ENCODE assay signal across 20 cellular contexts in the genomic region with DNA sequence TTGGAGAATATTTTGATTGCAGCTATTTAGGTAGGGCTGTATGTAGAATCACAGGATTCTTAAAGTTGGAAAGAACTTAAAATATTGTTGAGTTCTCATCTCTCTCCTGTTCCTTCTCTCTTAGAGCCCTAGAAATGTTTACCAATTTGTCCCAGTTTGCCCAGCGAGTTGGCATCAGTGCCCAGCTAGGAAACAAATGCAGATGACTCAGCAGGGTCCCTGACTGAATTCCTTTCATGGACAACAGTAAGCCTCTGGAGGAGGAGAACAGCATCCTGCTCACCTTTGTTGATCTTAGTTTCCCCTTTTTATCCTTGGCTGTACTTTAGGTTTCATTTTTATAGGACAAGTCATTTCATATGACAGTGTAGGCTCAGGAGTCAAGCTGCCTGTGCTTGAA.
DNase-seq lines count a peak whose midpoint lies in the region; ATAC-seq, FAIRE-seq and TF ChIP-seq lines count a peak whose summit lies in the region.
"Had no signal": no experiment of that assay in that cellular context is flagged by ENCODE, and none has a peak within 500 bp of the region (broad histone marks: within the 10 kb centered on the region; RNA-seq: fewer than 3 reads in every experiment).

No MANE protein-coding gene starts in this region.

- in situ Hi-C loops in SK-MEL-5 (cut with HindIII; ENCODE audit: low pct_unique_long_range_greater_than_20kb, low sequenced_read_pairs): no loop called here

- no peak for FAIRE-seq in urothelium cell line (lab: Jason Lieb, UNC)

- peaks cover 7% of the 10 kb centered on the region for H3K4me1 Mint-ChIP-seq in MCF 10A (ENCODE audit: insufficient read depth, unreplicated experiment)
- no peaks in the 10 kb centered on the region for H3K4me1 Mint-ChIP-seq in activated T-cell treated with anti-CD3 and anti-CD28 coated beads, Interleukin-2, amount 50 U/mL, for 72 hours (ENCODE audit: low read depth)

- H3K4me3 ChIP-seq in breast epithelium: no peak overlapping the region
- no peak overlapping the region for H3K4me3 ChIP-seq in Karpas-422 (ENCODE audit: low read length)
- no peak overlapping the region for H3K4me3 ChIP-seq in lower leg skin (ENCODE audit: low read depth, poor library complexity, severe bottlenecking)
- H3K4me3 ChIP-seq: GM23338, SJSA1 had no signal

- POLR2A ChIA-PET in MCF 10A (lab: Yijun Ruan, JAX): no interaction called here

- TF ChIP-seq POLR2A in breast epithelium (IDR thresholded peaks at IDR 0.05) (no peak), lower leg skin (IDR thresholded peaks at IDR 0.05) (no peak)

- no peaks in the 10 kb centered on the region for H4K20me1 ChIP-seq in Karpas-422 (ENCODE audit: insufficient read depth, low read depth, low read length)

- no peak overlapping the region for H3K27ac Mint-ChIP-seq in MCF 10A (ENCODE audit: low read depth, unreplicated experiment)
- no peak overlapping the region for H3K27ac Mint-ChIP-seq in activated T-cell treated with anti-CD3 and anti-CD28 coated beads, Interleukin-2, amount 50 U/mL, for 72 hours
- H3K27ac Mint-ChIP-seq: GM23338 had no signal

- no TSS peak for BruUV-seq in MCF 10A (replicated peaks; lab: Mats Ljungman, UMichigan)

- no peaks in the 10 kb centered on the region for H3K27me3 ChIP-seq in breast epithelium
- H3K27me3 ChIP-seq in Karpas-422 (ENCODE audit: low read length): no peaks in the 10 kb centered on the region
- H3K27me3 ChIP-seq: SJSA1 had no signal

- H3K9me3 ChIP-seq in breast epithelium: no peaks in the 10 kb centered on the region
- no peaks in the 10 kb centered on the region for H3K9me3 ChIP-seq in Karpas-422 (ENCODE audit: low read length)
- H3K9me3 ChIP-seq: SJSA1 had no signal

- H3K27me3 Mint-ChIP-seq in MCF 10A (ENCODE audit: insufficient read depth, unreplicated experiment): no peaks in the 10 kb centered on the region
- peaks cover 10% of the 10 kb centered on the region for H3K27me3 Mint-ChIP-seq in activated T-cell treated with anti-CD3 and anti-CD28 coated beads, Interleukin-2, amount 50 U/mL, for 72 hours (ENCODE audit: low read depth)

- no peak overlapping the region for H3K4me2 ChIP-seq in Karpas-422 (ENCODE audit: low read depth, low read length, poor library complexity, severe bottlenecking)
- H3K4me2 ChIP-seq: GM23338 had no signal

- 47 to 48% methylated on average over 1 of the region's 1 CpG for WGBS in lower leg skin, 2 donors

- intact Hi-C loops in MCF 10A (cut with micrococcal nuclease) (no loop called here), breast epithelium (cut with DNase I; ENCODE audit: low total_unique reads) (loop anchor here (10.0 kb wide), 1 partner anchor 1887 kb away; no protein-coding TSS in a partner anchor), lower leg skin (cut with DNase I; ENCODE audit: low total_unique reads) (no loop called here)

- H3K36me3 Mint-ChIP-seq in MCF 10A (ENCODE audit: insufficient read depth, unreplicated experiment): no peaks in the 10 kb centered on the region
- no peaks in the 10 kb centered on the region for H3K36me3 Mint-ChIP-seq in activated T-cell treated with anti-CD3 and anti-CD28 coated beads, Interleukin-2, amount 50 U/mL, for 72 hours (ENCODE audit: insufficient read depth in 2 of 2)

- no peak overlapping the region for H3K4me3 Mint-ChIP-seq in MCF 10A (ENCODE audit: unreplicated experiment)
- no peak overlapping the region for H3K4me3 Mint-ChIP-seq in activated T-cell treated with anti-CD3 and anti-CD28 coated beads, Interleukin-2, amount 50 U/mL, for 72 hours
- H3K4me3 Mint-ChIP-seq: GM23338 had no signal

- DNase-seq in MCF 10A (ENCODE audit: unreplicated experiment) (peak; percentile 52), breast epithelium (ENCODE audit: low spot score in 2 of 2) (no peak), SK-MEL-5 (ENCODE audit: low read depth, low spot score) (peak; percentile 28), kidney tubule cell (ENCODE audit: low spot score) (peak; percentile 20), urothelium cell line (ENCODE audit: low spot score) (peak; percentile 39), Karpas-422 (no peak), lower leg skin (ENCODE audit: low spot score in 2 of 2) (no peak)
- no peak for DNase-seq in activated T-cell treated with anti-CD3 and anti-CD28 coated beads, Interleukin-2, amount 50 U/mL, for 72 hours
- DNase-seq: 8988T, DND-41, KBM-7, MV-4-11, NCI-H1417 treated with DMSO at 0.1 percent for 48 hours, NCI-H2029, NCI-H2171 treated with DMSO at 0.1 percent for 48 hours, NCI-H524, RPMI8226 had no signal

- no peaks in the 10 kb centered on the region for H3K79me2 ChIP-seq in Karpas-422 (ENCODE audit: low read length)

- no peaks in the 10 kb centered on the region for H3K9me2 ChIP-seq in Karpas-422 (replicated peaks; ENCODE audit: insufficient read depth, low read length)

- no peak overlapping the region for H2AFZ ChIP-seq in Karpas-422 (ENCODE audit: low read length)

- H3K9ac ChIP-seq in Karpas-422 (ENCODE audit: low read length): no peak overlapping the region

- CTCF ChIA-PET in MCF 10A (lab: Yijun Ruan, JAX): no interaction called here

- H3K4me1 ChIP-seq in breast epithelium: no peaks in the 10 kb centered on the region
- no peaks in the 10 kb centered on the region for H3K4me1 ChIP-seq in Karpas-422 (ENCODE audit: low read length)
- H3K4me1 ChIP-seq: SJSA1 had no signal

- ATAC-seq in activated T-cell treated with anti-CD3 and anti-CD28 coated beads, Interleukin-2, amount 50 U/mL, for 72 hours (replicated peaks in 1 of 2): no peak
- ATAC-seq: GM23338 had no signal

- H3K27ac ChIP-seq in breast epithelium (no peak overlapping the region), Karpas-422 (ENCODE audit: low read length) (no peak overlapping the region)
- H3K27ac ChIP-seq: HL-60, SJSA1 had no signal

- H3K36me3 ChIP-seq in breast epithelium (no peaks in the 10 kb centered on the region), Karpas-422 (ENCODE audit: insufficient read depth, low read length) (no peaks in the 10 kb centered on the region)
- H3K36me3 ChIP-seq: SJSA1 had no signal

- TF ChIP-seq CTCF in MCF 10A (IDR thresholded peaks at IDR 0.05; ENCODE audit: unreplicated experiment): no peak
- TF ChIP-seq CTCF in breast epithelium (IDR thresholded peaks at IDR 0.05): no peak
- TF ChIP-seq CTCF in lower leg skin (IDR thresholded peaks at IDR 0.05): no peak

- H3K9me3 Mint-ChIP-seq in MCF 10A (ENCODE audit: unreplicated experiment): no peaks in the 10 kb centered on the region
- no peaks in the 10 kb centered on the region for H3K9me3 Mint-ChIP-seq in activated T-cell treated with anti-CD3 and anti-CD28 coated beads, Interleukin-2, amount 50 U/mL, for 72 hours

Comparison
In these comparisons a context has a peak if more than half of its experiments do, and no peak if none do; other contexts are left out.
1. DNase-seq: peak in MCF 10A (single experiment), SK-MEL-5 (single experiment), kidney tubule cell (single experiment) and urothelium cell line (single experiment); none in breast epithelium (0 of 2), activated T-cell treated with anti-CD3 and anti-CD28 coated beads, Interleukin-2, amount 50 U/mL, for 72 hours (0 of 2), Karpas-422 (single experiment) and lower leg skin (0 of 2).